Comparison of ENCODE assay signal across 8 cellular contexts in genomic region chr17:28371245-28372202, GRCh38. TPM values are rescaled to one million over a fixed set of nuclear protein-coding genes. Genes with fewer than 3 reads are reported as not detected.
DNase-seq lines count a peak whose midpoint lies in the region; ATAC-seq and TF ChIP-seq lines count a peak whose summit lies in the region.

SARM1 (plus strand) TSS chr17:28371694; CDS start chr17:28372033, 339 bp downstream.

- no peaks in the 10 kb centered on the region for H3K27me3 Mint-ChIP-seq in activated CD4-positive, alpha-beta memory T cell treated with anti-CD3 and anti-CD28 coated beads for 36 hours

- H3K27me3 ChIP-seq in dorsolateral prefrontal cortex (no peaks in the 10 kb centered on the region), lung (ENCODE audit: control insufficient read depth, insufficient read depth) (no peaks in the 10 kb centered on the region)

- TF ChIP-seq CTCF in dorsolateral prefrontal cortex (IDR thresholded peaks at IDR 0.05 in 54 of 56, conservative IDR thresholded peaks at IDR 0.05 in 2 of 56; ENCODE audit: low read depth in 1 of 56, partially characterized antibody in 56 of 56) (peak in 1 of 56 donors; percentile 12), lung (IDR thresholded peaks at IDR 0.05; ENCODE audit: control extremely low read depth, extremely low read depth) (no peak)

- no peaks in the 10 kb centered on the region for H3K36me3 Mint-ChIP-seq in activated CD4-positive, alpha-beta memory T cell treated with anti-CD3 and anti-CD28 coated beads for 36 hours

- no peaks in the 10 kb centered on the region for H3K9me3 ChIP-seq in lung (ENCODE audit: control insufficient read depth in 2 of 2, insufficient read depth in 1 of 2, low read length in 1 of 2)

- CTCF ChIA-PET in activated CD4-positive, alpha-beta memory T cell treated with anti-CD3 and anti-CD28 coated beads for 36 hours (lab: Charles Lee): interaction anchor here (0.6 to 1.4 kb wide), 3 partner anchors 11 to 45 kb away, joined by 3 to 4 read pairs (median 4); no protein-coding TSS in a partner anchor

- H3K9me3 Mint-ChIP-seq in activated CD4-positive, alpha-beta memory T cell treated with anti-CD3 and anti-CD28 coated beads for 36 hours: no peaks in the 10 kb centered on the region

- POLR2A ChIA-PET in activated CD4-positive, alpha-beta memory T cell treated with anti-CD3 and anti-CD28 coated beads for 36 hours (lab: Charles Lee): interaction anchor here (1.2 to 3.0 kb wide), 5 partner anchors 13 to 200 kb away, joined by 3 to 15 read pairs (median 8); partner anchors contain the start of genes IFT20, PIGS, POLDIP2 and TNFAIP1

- WGBS in lung, 2 donors: 1% methylated on average over 62 to 80 of the region's 80 CpGs

- DNase-seq in NCI-H2029 (lab: John Stamatoyannopoulos, UW): peak; percentile 21
- no peak for DNase-seq in NCI-H2029 treated with DMSO at 0.1 percent for 48 hours (lab: John Stamatoyannopoulos, UW)
- DNase-seq in NCI-H446 (lab: John Stamatoyannopoulos, UW): peak; percentile 84 to 94
- DNase-seq in activated CD4-positive, alpha-beta memory T cell treated with anti-CD3 and anti-CD28 coated beads for 36 hours: peak; percentile 93
- DNase-seq in dorsolateral prefrontal cortex: peak; percentile 65 to 92 (median 83)
- DNase-seq in lung (ENCODE audit: low spot score): peak; percentile 78
- peak; percentile 80 to 89 for DNase-seq in stimulated activated CD4-positive, alpha-beta T cell treated with anti-CD3 and anti-CD28 coated beads, Interleukin-4, amount 100 ng/mL, for 48 hours (ENCODE audit: low read depth in 2 of 2)

- H3K4me3 ChIP-seq in dorsolateral prefrontal cortex: peak within 1 kb of the TSS; percentile 55 to 83 (median 73)
- peak within 1 kb of the TSS; percentile 58 for H3K4me3 ChIP-seq in lung

- H3K27ac Mint-ChIP-seq in activated CD4-positive, alpha-beta memory T cell treated with anti-CD3 and anti-CD28 coated beads for 36 hours: peak within 1 kb of the TSS; percentile 79

- peaks cover 16% of the 10 kb centered on the region for H3K4me1 Mint-ChIP-seq in activated CD4-positive, alpha-beta memory T cell treated with anti-CD3 and anti-CD28 coated beads for 36 hours (ENCODE audit: low read depth)

- peak; percentile 64 for ATAC-seq in HG02981 (IDR thresholded peaks at IDR 0.05; ENCODE audit: unreplicated experiment)
- ATAC-seq in lung (ENCODE audit: insufficient read depth, low FRiP score): peak; percentile 80

- H3K4me1 ChIP-seq in lung (ENCODE audit: control insufficient read depth in 2 of 2, insufficient read depth in 2 of 2, low read length in 2 of 2): peaks cover 0 to 20% of the 10 kb centered on the region in 2 donors

- intact Hi-C loops in activated CD4-positive, alpha-beta memory T cell treated with anti-CD3 and anti-CD28 coated beads for 36 hours (cut with micrococcal nuclease): loop anchor here (1.0 kb wide), 3 partner anchors 14 to 52 kb away; partner anchors contain the start of genes IFT20, POLDIP2, TMEM97 and TNFAIP1
- intact Hi-C loops in dorsolateral prefrontal cortex (cut with DNase I): loop anchor here (5.0 to 10.0 kb wide), 3 partner anchors 63 to 183 kb away; partner anchors contain the start of gene UNC119 (in 1 of the 2)

- H3K36me3 ChIP-seq in lung (ENCODE audit: control insufficient read depth in 2 of 2, insufficient read depth in 2 of 2, low read length in 2 of 2): no peaks in the 10 kb centered on the region

- H3K27ac ChIP-seq in dorsolateral prefrontal cortex (peak within 1 kb of the TSS in 58 of 59 donors; percentile 39 to 93 (median 86)), lung (ENCODE audit: low read depth in 1 of 2, low read length in 1 of 2) (peak within 1 kb of the TSS; percentile 43 to 61)

- peak within 1 kb of the TSS; percentile 86 for H3K4me3 Mint-ChIP-seq in activated CD4-positive, alpha-beta memory T cell treated with anti-CD3 and anti-CD28 coated beads for 36 hours

RNA-seq across cellular contexts. Expression of gene SARM1, which starts in this region (rescaled TPM):
- total RNA-seq in activated CD4-positive, alpha-beta memory T cell treated with anti-CD3 and anti-CD28 coated beads for 36 hours: 10 to 100 TPM; 16.5 to 18.3 TPM
- total RNA-seq in dorsolateral prefrontal cortex (10 to 100 TPM; 20.6 to 48.1 (median 33.1) TPM), lung (10 to 100 TPM in 1 of 2 donors, 1 to 10 TPM in 1; 9.3 to 24.6 TPM)
- polyA plus RNA-seq in lung: 10 to 100 TPM in 1 of 2 donors, 1 to 10 TPM in 1; 9.6 to 10.1 TPM
